In the genomic region with DNA sequence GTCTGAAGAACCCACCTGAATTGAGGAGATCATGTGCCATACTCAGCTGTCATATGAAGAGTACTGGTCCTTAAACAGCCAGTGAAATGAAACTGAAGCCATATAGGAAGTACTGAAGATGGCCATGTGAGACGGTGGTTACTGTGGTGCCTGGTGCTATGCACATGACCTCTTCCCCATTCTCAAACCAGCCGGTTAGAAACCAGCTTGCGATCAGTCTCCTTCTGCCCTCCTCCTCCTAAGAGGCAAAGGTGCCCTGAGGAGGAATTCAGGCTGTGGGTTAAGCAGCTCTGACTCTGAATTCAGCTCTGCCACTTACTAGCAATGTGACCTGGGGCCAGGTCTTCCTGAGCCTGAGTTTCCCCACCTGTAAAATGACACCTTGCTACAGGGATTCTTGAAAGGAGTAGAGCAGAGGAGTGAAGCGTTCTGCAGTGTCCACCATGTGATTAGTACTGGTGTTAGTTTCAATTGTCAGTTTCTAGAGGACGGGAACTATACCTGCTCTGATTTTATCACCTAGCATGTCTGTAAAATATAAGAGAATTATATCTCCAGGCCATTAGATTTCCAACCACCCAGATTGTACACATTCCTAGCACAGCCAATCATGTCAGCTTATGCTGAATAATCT, we compare ENCODE assay signal across 1 cellular context.
TF ChIP-seq lines count a peak whose summit lies in the region.

No MANE protein-coding gene starts in this region.

TF ChIP-seq in GM12878, 131 proteins besides CTCF, POLR2A, EP300 and RAD21 (continued from another document and continues in another):
- TF ChIP-seq, protein P1, sequence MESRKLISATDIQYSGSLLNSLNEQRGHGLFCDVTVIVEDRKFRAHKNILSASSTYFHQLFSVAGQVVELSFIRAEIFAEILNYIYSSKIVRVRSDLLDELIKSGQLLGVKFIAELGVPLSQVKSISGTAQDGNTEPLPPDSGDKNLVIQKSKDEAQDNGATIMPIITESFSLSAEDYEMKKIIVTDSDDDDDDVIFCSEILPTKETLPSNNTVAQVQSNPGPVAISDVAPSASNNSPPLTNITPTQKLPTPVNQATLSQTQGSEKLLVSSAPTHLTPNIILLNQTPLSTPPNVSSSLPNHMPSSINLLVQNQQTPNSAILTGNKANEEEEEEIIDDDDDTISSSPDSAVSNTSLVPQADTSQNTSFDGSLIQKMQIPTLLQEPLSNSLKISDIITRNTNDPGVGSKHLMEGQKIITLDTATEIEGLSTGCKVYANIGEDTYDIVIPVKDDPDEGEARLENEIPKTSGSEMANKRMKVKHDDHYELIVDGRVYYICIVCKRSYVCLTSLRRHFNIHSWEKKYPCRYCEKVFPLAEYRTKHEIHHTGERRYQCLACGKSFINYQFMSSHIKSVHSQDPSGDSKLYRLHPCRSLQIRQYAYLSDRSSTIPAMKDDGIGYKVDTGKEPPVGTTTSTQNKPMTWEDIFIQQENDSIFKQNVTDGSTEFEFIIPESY (IDR thresholded peaks at IDR 0.05): no peak
- TF ChIP-seq IKZF2 (IDR thresholded peaks at IDR 0.05) (peak; percentile 46 to 58; a peak in 2 of 4 replicates), SMAD1 (IDR thresholded peaks at IDR 0.05; ENCODE audit: low read depth, partially characterized antibody) (no peak), MTA2 (IDR thresholded peaks at IDR 0.05; ENCODE audit: low read depth) (no peak), GATAD2B (conservative IDR thresholded peaks at IDR 0.05; ENCODE audit: low read depth) (no peak), ZBED1 (IDR thresholded peaks at IDR 0.05; ENCODE audit: borderline replicate concordance) (no peak), HCFC1 (IDR thresholded peaks at IDR 0.05; ENCODE audit: low read length) (no peak), RUNX3 (IDR thresholded peaks at IDR 0.05; ENCODE audit: low read length) (peak; percentile 71), CBX3 (IDR thresholded peaks at IDR 0.05; ENCODE audit: borderline replicate concordance, low read depth) (no peak), DPF2 (IDR thresholded peaks at IDR 0.05) (peak; percentile 51), CBX5 (IDR thresholded peaks at IDR 0.05; ENCODE audit: low read depth) (no peak), TCF7 (IDR thresholded peaks at IDR 0.05; ENCODE audit: borderline replicate concordance) (no peak), WRNIP1 (IDR thresholded peaks at IDR 0.05; ENCODE audit: borderline replicate concordance, low read depth, low read length) (no peak), TBL1XR1 (IDR thresholded peaks at IDR 0.05; ENCODE audit: low read depth, low read length) (no peak), NR2C1 (IDR thresholded peaks at IDR 0.05) (no peak), EZH2 (IDR thresholded peaks at IDR 0.05; ENCODE audit: borderline replicate concordance, control insufficient read depth, low read depth, low read length) (no peak), MXI1 (IDR thresholded peaks at IDR 0.05; ENCODE audit: low read depth, low read length) (peak; percentile 62), BHLHE40 (IDR thresholded peaks at IDR 0.05; ENCODE audit: borderline replicate concordance in 1 of 2, low read depth in 2 of 2, low read length in 1 of 2) (peak; percentile 89 to 92), YY1 (IDR thresholded peaks at IDR 0.05; ENCODE audit: low read depth, low read length) (no peak), KLF5 (IDR thresholded peaks at IDR 0.05; ENCODE audit: partially characterized antibody) (no peak), EED (IDR thresholded peaks at IDR 0.05; ENCODE audit: low read depth) (0 out of 2 replicates have a peak, but pooled peaks have one; percentile 21), BMI1 (IDR thresholded peaks at IDR 0.05; ENCODE audit: borderline replicate concordance) (no peak), RAD51 (IDR thresholded peaks at IDR 0.05) (peak; percentile 87), SRF (IDR thresholded peaks at IDR 0.05; ENCODE audit: low read depth in 2 of 2, low read length in 2 of 2) (0 out of 4 replicates have a peak, but pooled peaks of 1 of the 2 experiments have one; percentile 12), BACH1 (IDR thresholded peaks at IDR 0.05; ENCODE audit: borderline replicate concordance) (peak; percentile 34; the same call in 1 of the 2 replicates), RELA (IDR thresholded peaks at IDR 0.05; ENCODE audit: borderline replicate concordance, partially characterized antibody) (no peak), SIN3A (IDR thresholded peaks at IDR 0.05; ENCODE audit: low read depth, low read length) (no peak)
- TF ChIP-seq, protein P2, sequence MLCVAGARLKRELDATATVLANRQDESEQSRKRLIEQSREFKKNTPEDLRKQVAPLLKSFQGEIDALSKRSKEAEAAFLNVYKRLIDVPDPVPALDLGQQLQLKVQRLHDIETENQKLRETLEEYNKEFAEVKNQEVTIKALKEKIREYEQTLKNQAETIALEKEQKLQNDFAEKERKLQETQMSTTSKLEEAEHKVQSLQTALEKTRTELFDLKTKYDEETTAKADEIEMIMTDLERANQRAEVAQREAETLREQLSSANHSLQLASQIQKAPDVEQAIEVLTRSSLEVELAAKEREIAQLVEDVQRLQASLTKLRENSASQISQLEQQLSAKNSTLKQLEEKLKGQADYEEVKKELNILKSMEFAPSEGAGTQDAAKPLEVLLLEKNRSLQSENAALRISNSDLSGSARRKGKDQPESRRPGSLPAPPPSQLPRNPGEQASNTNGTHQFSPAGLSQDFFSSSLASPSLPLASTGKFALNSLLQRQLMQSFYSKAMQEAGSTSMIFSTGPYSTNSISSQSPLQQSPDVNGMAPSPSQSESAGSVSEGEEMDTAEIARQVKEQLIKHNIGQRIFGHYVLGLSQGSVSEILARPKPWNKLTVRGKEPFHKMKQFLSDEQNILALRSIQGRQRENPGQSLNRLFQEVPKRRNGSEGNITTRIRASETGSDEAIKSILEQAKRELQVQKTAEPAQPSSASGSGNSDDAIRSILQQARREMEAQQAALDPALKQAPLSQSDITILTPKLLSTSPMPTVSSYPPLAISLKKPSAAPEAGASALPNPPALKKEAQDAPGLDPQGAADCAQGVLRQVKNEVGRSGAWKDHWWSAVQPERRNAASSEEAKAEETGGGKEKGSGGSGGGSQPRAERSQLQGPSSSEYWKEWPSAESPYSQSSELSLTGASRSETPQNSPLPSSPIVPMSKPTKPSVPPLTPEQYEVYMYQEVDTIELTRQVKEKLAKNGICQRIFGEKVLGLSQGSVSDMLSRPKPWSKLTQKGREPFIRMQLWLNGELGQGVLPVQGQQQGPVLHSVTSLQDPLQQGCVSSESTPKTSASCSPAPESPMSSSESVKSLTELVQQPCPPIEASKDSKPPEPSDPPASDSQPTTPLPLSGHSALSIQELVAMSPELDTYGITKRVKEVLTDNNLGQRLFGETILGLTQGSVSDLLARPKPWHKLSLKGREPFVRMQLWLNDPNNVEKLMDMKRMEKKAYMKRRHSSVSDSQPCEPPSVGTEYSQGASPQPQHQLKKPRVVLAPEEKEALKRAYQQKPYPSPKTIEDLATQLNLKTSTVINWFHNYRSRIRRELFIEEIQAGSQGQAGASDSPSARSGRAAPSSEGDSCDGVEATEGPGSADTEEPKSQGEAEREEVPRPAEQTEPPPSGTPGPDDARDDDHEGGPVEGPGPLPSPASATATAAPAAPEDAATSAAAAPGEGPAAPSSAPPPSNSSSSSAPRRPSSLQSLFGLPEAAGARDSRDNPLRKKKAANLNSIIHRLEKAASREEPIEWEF (IDR thresholded peaks at IDR 0.05; ENCODE audit: insufficient replicate concordance, low read depth, low read length): no peak
- TF ChIP-seq, protein P3, sequence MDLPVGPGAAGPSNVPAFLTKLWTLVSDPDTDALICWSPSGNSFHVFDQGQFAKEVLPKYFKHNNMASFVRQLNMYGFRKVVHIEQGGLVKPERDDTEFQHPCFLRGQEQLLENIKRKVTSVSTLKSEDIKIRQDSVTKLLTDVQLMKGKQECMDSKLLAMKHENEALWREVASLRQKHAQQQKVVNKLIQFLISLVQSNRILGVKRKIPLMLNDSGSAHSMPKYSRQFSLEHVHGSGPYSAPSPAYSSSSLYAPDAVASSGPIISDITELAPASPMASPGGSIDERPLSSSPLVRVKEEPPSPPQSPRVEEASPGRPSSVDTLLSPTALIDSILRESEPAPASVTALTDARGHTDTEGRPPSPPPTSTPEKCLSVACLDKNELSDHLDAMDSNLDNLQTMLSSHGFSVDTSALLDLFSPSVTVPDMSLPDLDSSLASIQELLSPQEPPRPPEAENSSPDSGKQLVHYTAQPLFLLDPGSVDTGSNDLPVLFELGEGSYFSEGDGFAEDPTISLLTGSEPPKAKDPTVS (IDR thresholded peaks at IDR 0.05; ENCODE audit: low read depth, low read length): no peak
- TF ChIP-seq, protein P4, sequence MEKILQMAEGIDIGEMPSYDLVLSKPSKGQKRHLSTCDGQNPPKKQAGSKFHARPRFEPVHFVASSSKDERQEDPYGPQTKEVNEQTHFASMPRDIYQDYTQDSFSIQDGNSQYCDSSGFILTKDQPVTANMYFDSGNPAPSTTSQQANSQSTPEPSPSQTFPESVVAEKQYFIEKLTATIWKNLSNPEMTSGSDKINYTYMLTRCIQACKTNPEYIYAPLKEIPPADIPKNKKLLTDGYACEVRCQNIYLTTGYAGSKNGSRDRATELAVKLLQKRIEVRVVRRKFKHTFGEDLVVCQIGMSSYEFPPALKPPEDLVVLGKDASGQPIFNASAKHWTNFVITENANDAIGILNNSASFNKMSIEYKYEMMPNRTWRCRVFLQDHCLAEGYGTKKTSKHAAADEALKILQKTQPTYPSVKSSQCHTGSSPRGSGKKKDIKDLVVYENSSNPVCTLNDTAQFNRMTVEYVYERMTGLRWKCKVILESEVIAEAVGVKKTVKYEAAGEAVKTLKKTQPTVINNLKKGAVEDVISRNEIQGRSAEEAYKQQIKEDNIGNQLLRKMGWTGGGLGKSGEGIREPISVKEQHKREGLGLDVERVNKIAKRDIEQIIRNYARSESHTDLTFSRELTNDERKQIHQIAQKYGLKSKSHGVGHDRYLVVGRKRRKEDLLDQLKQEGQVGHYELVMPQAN (conservative IDR thresholded peaks at IDR 0.05): no peak
- TF ChIP-seq, protein P5, sequence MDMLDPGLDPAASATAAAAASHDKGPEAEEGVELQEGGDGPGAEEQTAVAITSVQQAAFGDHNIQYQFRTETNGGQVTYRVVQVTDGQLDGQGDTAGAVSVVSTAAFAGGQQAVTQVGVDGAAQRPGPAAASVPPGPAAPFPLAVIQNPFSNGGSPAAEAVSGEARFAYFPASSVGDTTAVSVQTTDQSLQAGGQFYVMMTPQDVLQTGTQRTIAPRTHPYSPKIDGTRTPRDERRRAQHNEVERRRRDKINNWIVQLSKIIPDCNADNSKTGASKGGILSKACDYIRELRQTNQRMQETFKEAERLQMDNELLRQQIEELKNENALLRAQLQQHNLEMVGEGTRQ (IDR thresholded peaks at IDR 0.05; ENCODE audit: borderline replicate concordance, low read depth, low read length): no peak; the same call in 1 of the 2 replicates
- TF ChIP-seq, protein P6, sequence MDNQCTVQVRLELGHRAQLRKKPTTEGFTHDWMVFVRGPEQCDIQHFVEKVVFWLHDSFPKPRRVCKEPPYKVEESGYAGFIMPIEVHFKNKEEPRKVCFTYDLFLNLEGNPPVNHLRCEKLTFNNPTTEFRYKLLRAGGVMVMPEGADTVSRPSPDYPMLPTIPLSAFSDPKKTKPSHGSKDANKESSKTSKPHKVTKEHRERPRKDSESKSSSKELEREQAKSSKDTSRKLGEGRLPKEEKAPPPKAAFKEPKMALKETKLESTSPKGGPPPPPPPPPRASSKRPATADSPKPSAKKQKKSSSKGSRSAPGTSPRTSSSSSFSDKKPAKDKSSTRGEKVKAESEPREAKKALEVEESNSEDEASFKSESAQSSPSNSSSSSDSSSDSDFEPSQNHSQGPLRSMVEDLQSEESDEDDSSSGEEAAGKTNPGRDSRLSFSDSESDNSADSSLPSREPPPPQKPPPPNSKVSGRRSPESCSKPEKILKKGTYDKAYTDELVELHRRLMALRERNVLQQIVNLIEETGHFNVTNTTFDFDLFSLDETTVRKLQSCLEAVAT (IDR thresholded peaks at IDR 0.05): 0 out of 2 replicates have a peak, but pooled peaks have one; percentile 50
- TF ChIP-seq, protein P7, sequence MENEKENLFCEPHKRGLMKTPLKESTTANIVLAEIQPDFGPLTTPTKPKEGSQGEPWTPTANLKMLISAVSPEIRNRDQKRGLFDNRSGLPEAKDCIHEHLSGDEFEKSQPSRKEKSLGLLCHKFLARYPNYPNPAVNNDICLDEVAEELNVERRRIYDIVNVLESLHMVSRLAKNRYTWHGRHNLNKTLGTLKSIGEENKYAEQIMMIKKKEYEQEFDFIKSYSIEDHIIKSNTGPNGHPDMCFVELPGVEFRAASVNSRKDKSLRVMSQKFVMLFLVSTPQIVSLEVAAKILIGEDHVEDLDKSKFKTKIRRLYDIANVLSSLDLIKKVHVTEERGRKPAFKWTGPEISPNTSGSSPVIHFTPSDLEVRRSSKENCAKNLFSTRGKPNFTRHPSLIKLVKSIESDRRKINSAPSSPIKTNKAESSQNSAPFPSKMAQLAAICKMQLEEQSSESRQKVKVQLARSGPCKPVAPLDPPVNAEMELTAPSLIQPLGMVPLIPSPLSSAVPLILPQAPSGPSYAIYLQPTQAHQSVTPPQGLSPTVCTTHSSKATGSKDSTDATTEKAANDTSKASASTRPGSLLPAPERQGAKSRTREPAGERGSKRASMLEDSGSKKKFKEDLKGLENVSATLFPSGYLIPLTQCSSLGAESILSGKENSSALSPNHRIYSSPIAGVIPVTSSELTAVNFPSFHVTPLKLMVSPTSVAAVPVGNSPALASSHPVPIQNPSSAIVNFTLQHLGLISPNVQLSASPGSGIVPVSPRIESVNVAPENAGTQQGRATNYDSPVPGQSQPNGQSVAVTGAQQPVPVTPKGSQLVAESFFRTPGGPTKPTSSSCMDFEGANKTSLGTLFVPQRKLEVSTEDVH (IDR thresholded peaks at IDR 0.05; ENCODE audit: low read depth, partially characterized antibody): no peak
- TF ChIP-seq, protein P8, sequence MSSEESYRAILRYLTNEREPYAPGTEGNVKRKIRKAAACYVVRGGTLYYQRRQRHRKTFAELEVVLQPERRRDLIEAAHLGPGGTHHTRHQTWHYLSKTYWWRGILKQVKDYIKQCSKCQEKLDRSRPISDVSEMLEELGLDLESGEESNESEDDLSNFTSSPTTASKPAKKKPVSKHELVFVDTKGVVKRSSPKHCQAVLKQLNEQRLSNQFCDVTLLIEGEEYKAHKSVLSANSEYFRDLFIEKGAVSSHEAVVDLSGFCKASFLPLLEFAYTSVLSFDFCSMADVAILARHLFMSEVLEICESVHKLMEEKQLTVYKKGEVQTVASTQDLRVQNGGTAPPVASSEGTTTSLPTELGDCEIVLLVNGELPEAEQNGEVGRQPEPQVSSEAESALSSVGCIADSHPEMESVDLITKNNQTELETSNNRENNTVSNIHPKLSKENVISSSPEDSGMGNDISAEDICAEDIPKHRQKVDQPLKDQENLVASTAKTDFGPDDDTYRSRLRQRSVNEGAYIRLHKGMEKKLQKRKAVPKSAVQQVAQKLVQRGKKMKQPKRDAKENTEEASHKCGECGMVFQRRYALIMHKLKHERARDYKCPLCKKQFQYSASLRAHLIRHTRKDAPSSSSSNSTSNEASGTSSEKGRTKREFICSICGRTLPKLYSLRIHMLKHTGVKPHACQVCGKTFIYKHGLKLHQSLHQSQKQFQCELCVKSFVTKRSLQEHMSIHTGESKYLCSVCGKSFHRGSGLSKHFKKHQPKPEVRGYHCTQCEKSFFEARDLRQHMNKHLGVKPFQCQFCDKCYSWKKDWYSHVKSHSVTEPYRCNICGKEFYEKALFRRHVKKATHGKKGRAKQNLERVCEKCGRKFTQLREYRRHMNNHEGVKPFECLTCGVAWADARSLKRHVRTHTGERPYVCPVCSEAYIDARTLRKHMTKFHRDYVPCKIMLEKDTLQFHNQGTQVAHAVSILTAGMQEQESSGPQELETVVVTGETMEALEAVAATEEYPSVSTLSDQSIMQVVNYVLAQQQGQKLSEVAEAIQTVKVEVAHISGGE (CRISPR knock-in tag; IDR thresholded peaks at IDR 0.05): no peak
- TF ChIP-seq, protein P9, sequence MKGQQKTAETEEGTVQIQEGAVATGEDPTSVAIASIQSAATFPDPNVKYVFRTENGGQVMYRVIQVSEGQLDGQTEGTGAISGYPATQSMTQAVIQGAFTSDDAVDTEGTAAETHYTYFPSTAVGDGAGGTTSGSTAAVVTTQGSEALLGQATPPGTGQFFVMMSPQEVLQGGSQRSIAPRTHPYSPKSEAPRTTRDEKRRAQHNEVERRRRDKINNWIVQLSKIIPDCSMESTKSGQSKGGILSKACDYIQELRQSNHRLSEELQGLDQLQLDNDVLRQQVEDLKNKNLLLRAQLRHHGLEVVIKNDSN (IDR thresholded peaks at IDR 0.05; ENCODE audit: borderline replicate concordance, extremely low read length, insufficient read depth, low read depth, low read length): no peak
